Comparison of ENCODE assay signal across 9 cellular contexts in the genomic region with DNA sequence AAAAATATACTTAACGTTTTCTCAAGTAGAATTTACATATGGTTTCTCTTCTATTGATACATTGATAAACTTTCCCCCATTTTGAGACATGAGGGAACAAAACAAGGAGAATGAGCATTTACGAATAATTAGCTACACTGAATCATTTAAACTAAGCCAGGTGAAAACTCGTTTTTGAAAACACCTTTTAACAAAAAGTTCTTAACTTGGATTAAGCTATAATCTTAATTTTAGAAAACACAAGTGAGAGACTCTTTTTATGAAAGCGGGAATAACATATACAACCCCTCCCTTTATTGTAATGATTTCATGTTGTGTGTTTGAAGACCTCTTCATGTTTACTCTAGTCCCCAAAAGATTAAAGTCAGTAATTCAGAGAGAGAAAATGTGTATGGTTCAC. TPM values are rescaled to one million over a fixed set of nuclear protein-coding genes. Genes with fewer than 3 reads are reported as not detected.
"Had no signal": no experiment of that assay in that cellular context is flagged by ENCODE, and none has a peak within 500 bp of the region (broad histone marks: within the 10 kb centered on the region; RNA-seq: fewer than 3 reads in every experiment).

No MANE protein-coding gene starts in this region.

- H3K4me1 ChIP-seq: HAP-1 had no signal

- H3K4me2 ChIP-seq: GM23338 had no signal

- H3K4me3 ChIP-seq: GM23338, HAP-1 had no signal

- H3K4me1 Mint-ChIP-seq: GM23338 had no signal

- DNase-seq: H7, HFFc6 had no signal

- FAIRE-seq: H1, HepG2 had no signal

- H3K36me3 Mint-ChIP-seq: IgD-negative memory B cell had no signal

- H3K9me3 ChIP-seq: HAP-1 had no signal

- H3K27ac ChIP-seq: HL-60 had no signal

- H3K4me3 Mint-ChIP-seq: GM23338, HFFc6, IgD-negative memory B cell had no signal

- H3K36me3 ChIP-seq: HAP-1 had no signal

- H2AFZ ChIP-seq: GM23338 had no signal

- H3K9me3 Mint-ChIP-seq: GM23338, HFFc6, IgD-negative memory B cell had no signal

- H3K27ac Mint-ChIP-seq: GM23338, HFFc6, IgD-negative memory B cell had no signal

- ATAC-seq: GM23338, HCT116 had no signal

RNA-seq across cellular contexts. Expression of a gene that starts 20.1 kb away (rescaled TPM):
- total RNA-seq: HFFc6 had no signal

RNA-seq across cellular contexts. Expression of a gene that starts 43.7 kb away (rescaled TPM):
- total RNA-seq: HepG2, HFFc6 had no signal
- polyA plus RNA-seq: HepG2, IgD-negative memory B cell had no signal
